In genomic region chr16:56366945-56367344, GRCh38 we compare ENCODE assay signal across 1 cellular context.
A peak's percentile ranks its signal among the peaks of the same experiment; 100 is the strongest.
TF ChIP-seq lines count a peak whose summit lies in the region.

No MANE protein-coding gene starts in this region.

TF ChIP-seq in K562, 482 proteins besides CTCF, POLR2A, EP300 and RAD21 (continued from another document):
- TF ChIP-seq CUX1 (CRISPR knock-in tag; IDR thresholded peaks at IDR 0.05) (no peak), POLR2G (IDR thresholded peaks at IDR 0.05; ENCODE audit: low read depth, low read length) (peak; percentile 27; the same call in 1 of the 2 replicates), FOXP1 (CRISPR knock-in tag; IDR thresholded peaks at IDR 0.05) (no peak), ZSCAN32 (CRISPR knock-in tag; IDR thresholded peaks at IDR 0.05) (no peak), BCL6 (CRISPR knock-in tag; IDR thresholded peaks at IDR 0.05) (no peak)
